In the genomic region with DNA sequence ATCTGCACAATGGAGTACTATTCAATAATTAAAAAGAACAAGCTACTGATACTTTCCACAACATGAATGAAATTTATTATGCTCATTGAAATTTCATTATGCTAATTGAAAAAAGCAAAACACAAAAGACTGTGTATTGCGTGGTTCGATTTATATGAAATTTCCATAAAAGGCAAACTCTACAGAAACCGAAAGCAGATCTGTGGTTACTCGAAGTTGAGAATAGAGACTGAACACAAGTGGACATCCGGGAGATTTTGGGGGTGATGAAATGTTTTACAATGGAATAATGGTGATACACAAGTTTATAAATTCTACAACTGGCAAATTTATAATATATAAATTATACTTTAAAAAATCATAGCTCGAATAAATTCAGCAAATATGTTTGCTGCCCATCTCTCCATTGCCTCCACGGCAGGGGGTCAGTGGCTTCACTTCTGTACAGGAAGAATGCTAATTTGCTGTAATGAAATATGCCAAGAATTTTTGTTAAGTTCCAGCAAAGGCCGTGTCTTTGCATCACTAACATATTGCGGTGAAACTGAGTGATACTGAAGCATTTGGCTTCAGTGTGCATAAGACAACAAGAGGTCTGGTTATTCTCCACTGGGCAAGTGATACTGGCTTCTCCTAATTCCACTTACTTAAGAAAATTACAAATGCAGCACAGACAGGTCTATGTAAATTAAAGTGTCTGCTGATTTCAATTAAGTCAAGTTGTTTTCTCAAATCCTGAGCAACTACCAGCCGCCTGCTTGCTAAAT, we compare ENCODE assay signal across 23 cellular contexts.
DNase-seq lines count a peak whose midpoint lies in the region; ATAC-seq lines count a peak whose summit lies in the region.
"Had no signal": no experiment of that assay in that cellular context is flagged by ENCODE, and none has a peak within 500 bp of the region (broad histone marks: within the 10 kb centered on the region; RNA-seq: fewer than 3 reads in every experiment).

No MANE protein-coding gene starts in this region.

- peaks cover 0 to 5% (median 3%) of the 10 kb centered on the region in 4 donors for H3K4me1 Mint-ChIP-seq in CD4-positive, alpha-beta memory T cell
- H3K4me1 Mint-ChIP-seq: CD4-positive, CD25-positive, alpha-beta regulatory T cell had no signal

- H3K27ac ChIP-seq in CD4-positive, alpha-beta memory T cell (ENCODE audit: low read depth, low read length): no peak overlapping the region
- H3K27ac ChIP-seq: hepatocyte, lower lobe of right lung, suprapubic skin had no signal

- H3K27me3 ChIP-seq in CD4-positive, alpha-beta memory T cell (ENCODE audit: insufficient read depth, low read length): no peaks in the 10 kb centered on the region
- H3K27me3 ChIP-seq: hepatocyte, suprapubic skin had no signal

- no peak overlapping the region for H3K4me3 ChIP-seq in CD4-positive, alpha-beta memory T cell (ENCODE audit: low read length in 2 of 2)
- H3K4me3 ChIP-seq: hepatocyte, lower lobe of right lung, suprapubic skin had no signal

- no peaks in the 10 kb centered on the region for H3K36me3 ChIP-seq in CD4-positive, alpha-beta memory T cell (ENCODE audit: insufficient read depth, low read length)
- H3K36me3 ChIP-seq: lower lobe of right lung, suprapubic skin had no signal

- H3K27me3 Mint-ChIP-seq in CD4-positive, alpha-beta memory T cell: peaks cover 0 to 7% of the 10 kb centered on the region in 2 donors
- H3K27me3 Mint-ChIP-seq: CD4-positive, CD25-positive, alpha-beta regulatory T cell had no signal

- H3K9me3 ChIP-seq in CD4-positive, alpha-beta memory T cell (ENCODE audit: control insufficient read depth in 1 of 2, low read length in 2 of 2): no peaks in the 10 kb centered on the region

- no peak overlapping the region for H3K27ac Mint-ChIP-seq in CD4-positive, alpha-beta memory T cell
- H3K27ac Mint-ChIP-seq: CD4-positive, CD25-positive, alpha-beta regulatory T cell had no signal

- ATAC-seq in HG03521 (IDR thresholded peaks at IDR 0.05; ENCODE audit: unreplicated experiment): no peak
- ATAC-seq: lower lobe of right lung had no signal

- H3K9me3 Mint-ChIP-seq in CD4-positive, alpha-beta memory T cell: peaks cover 2 to 25% (median 15%) of the 10 kb centered on the region in 8 donors

- peak overlapping the region in 5 of 8 donors; percentile 11 to 75 (median 20) for H3K4me3 Mint-ChIP-seq in CD4-positive, alpha-beta memory T cell
- H3K4me3 Mint-ChIP-seq: CD4-positive, CD25-positive, alpha-beta regulatory T cell had no signal

- CTCF ChIA-PET in CD4-positive, alpha-beta memory T cell (lab: Charles Lee; ENCODE audit: partially characterized antibody): interaction anchor here (1.0 kb wide), 1 partner anchor 15 kb away, joined by 3 read pairs; no protein-coding TSS in a partner anchor

- POLR2A ChIA-PET in CD4-positive, alpha-beta memory T cell (lab: Charles Lee; ENCODE audit: partially characterized antibody): no interaction called here

- peak in 1 of 5 donors; percentile 6 for DNase-seq in CD4-positive, alpha-beta memory T cell
- DNase-seq in MV-4-11 (lab: John Stamatoyannopoulos, UW) (peak; percentile 66), amniotic epithelial cell (ENCODE audit: low read depth) (peak; percentile 34), iris pigment epithelial cell (ENCODE audit: low read depth) (peak; percentile 2), NCI-H69 (lab: John Stamatoyannopoulos, UW) (no peak), activated gamma-delta T cell (lab: John Stamatoyannopoulos, UW) (no peak)
- no peak for DNase-seq in activated CD4-positive, alpha-beta T cell treated with anti-CD3 and anti-CD28 coated beads for 48 hours
- DNase-seq: activated CD4-positive, CD25-positive, alpha-beta regulatory T cell treated with anti-CD3 and anti-CD28 coated beads, Interleukin-2, amount 50 U/mL, for 72 hours; CD4-positive, CD25-positive, alpha-beta regulatory T cell; DMS53; foreskin fibroblast; H7; KBM-7; lower lobe of right lung; NCI-H1092; NCI-H2029; NCI-H226; occipital lobe; stimulated activated CD4-positive, alpha-beta T cell treated with anti-CD3 and anti-CD28 coated beads, Interleukin-12 subunit alpha, Interleukin-12 subunit beta, amount 100 ng/mL, for 4 hours; stimulated activated CD8-positive, alpha-beta memory T cell treated with anti-CD3 and anti-CD28 coated beads, Interleukin-4, amount 100 ng/mL, for 48 hours had no signal

- intact Hi-C loops in CD4-positive, alpha-beta memory T cell (cut with micrococcal nuclease): no loop called here

- H3K36me3 Mint-ChIP-seq in CD4-positive, alpha-beta memory T cell: peaks cover 0 to 1% of the 10 kb centered on the region in 2 donors
- H3K36me3 Mint-ChIP-seq: CD4-positive, CD25-positive, alpha-beta regulatory T cell had no signal

- H3K4me1 ChIP-seq in CD4-positive, alpha-beta memory T cell (ENCODE audit: insufficient read depth, low read length): no peaks in the 10 kb centered on the region
- H3K4me1 ChIP-seq: lower lobe of right lung, suprapubic skin had no signal

Comparison
In these comparisons a context has a peak if more than half of its experiments do, and no peak if none do; other contexts are left out.
1. DNase-seq: peak in MV-4-11 (single experiment), amniotic epithelial cell (single experiment) and iris pigment epithelial cell (single experiment); none in NCI-H69 (single experiment), activated gamma-delta T cell (single experiment) and activated CD4-positive, alpha-beta T cell treated with anti-CD3 and anti-CD28 coated beads for 48 hours (single experiment).